In genomic region chr1:84621553-84621952, GRCh38 we compare ENCODE assay signal across 9 cellular contexts. TPM values are rescaled to one million over a fixed set of nuclear protein-coding genes. Genes with fewer than 3 reads are reported as not detected.
DNase-seq lines count a peak whose midpoint lies in the region; ATAC-seq and TF ChIP-seq lines count a peak whose summit lies in the region.
"Had no signal": no experiment of that assay in that cellular context is flagged by ENCODE, and none has a peak within 500 bp of the region (broad histone marks: within the 10 kb centered on the region; RNA-seq: fewer than 3 reads in every experiment).

No MANE protein-coding gene starts in this region.

- DNase-seq in CD8-positive, alpha-beta memory T cell: no peak
- DNase-seq in IMR-90: no peak
- DNase-seq in activated naive CD8-positive, alpha-beta T cell treated with anti-CD3 and anti-CD28 coated beads, Interleukin-2, amount 50 U/mL, for 24 hours: no peak
- peak; percentile 78 for DNase-seq in posterior vena cava (ENCODE audit: low spot score)
- DNase-seq in activated gamma-delta T cell (lab: John Stamatoyannopoulos, UW): no peak
- DNase-seq: NCI-H187 treated with DMSO at 0.1 percent for 48 hours had no signal

- H3K36me3 ChIP-seq in CD8-positive, alpha-beta memory T cell (ENCODE audit: insufficient read depth, low read length): no peaks in the 10 kb centered on the region
- H3K36me3 ChIP-seq in IMR-90 (ENCODE audit: control insufficient read depth, insufficient read depth, low read length): no peaks in the 10 kb centered on the region
- H3K36me3 ChIP-seq: BLaER1 treated with 17β-estradiol and CSF1 and Interleukin-3, amounts not matched to agents 10 nM and 100 nM had no signal

- peak overlapping the region; percentile 52 for H2AFZ ChIP-seq in IMR-90 (replicated peaks; ENCODE audit: low read length, poor library complexity)

- no peak overlapping the region for H4K5ac ChIP-seq in IMR-90 (ENCODE audit: low read depth, low read length)

- H4K8ac ChIP-seq in IMR-90 (ENCODE audit: low read depth in 2 of 2, low read length in 2 of 2): no peak overlapping the region

- peaks cover 5 to 10% (median 10%) of the 10 kb centered on the region in 3 donors for H3K4me1 Mint-ChIP-seq in CD8-positive, alpha-beta memory T cell
- peaks cover 26% of the 10 kb centered on the region for H3K4me1 Mint-ChIP-seq in activated naive CD8-positive, alpha-beta T cell treated with anti-CD3 and anti-CD28 coated beads, Interleukin-2, amount 50 U/mL, for 24 hours

- no peaks in the 10 kb centered on the region for H4K20me1 ChIP-seq in IMR-90 (ENCODE audit: insufficient read depth, low read length)
- H4K20me1 ChIP-seq: BLaER1 treated with 17β-estradiol and CSF1 and Interleukin-3, amounts not matched to agents 10 nM and 100 nM had no signal

- no peaks in the 10 kb centered on the region for H3K27me3 ChIP-seq in CD8-positive, alpha-beta memory T cell (ENCODE audit: insufficient read depth, low read length, poor library complexity, severe bottlenecking)
- no peaks in the 10 kb centered on the region for H3K27me3 ChIP-seq in IMR-90 (ENCODE audit: control insufficient read depth, insufficient read depth, low read length)
- H3K27me3 ChIP-seq: BLaER1 treated with 17β-estradiol and CSF1 and Interleukin-3, amounts not matched to agents 10 nM and 100 nM had no signal

- no peak overlapping the region for H3K18ac ChIP-seq in IMR-90 (ENCODE audit: low read depth, low read length)

- H3K27ac ChIP-seq in CD8-positive, alpha-beta memory T cell (ENCODE audit: low read depth, low read length): no peak overlapping the region
- H3K27ac ChIP-seq in IMR-90 (ENCODE audit: insufficient read depth, low read length): no peak overlapping the region

- no peak overlapping the region for H4K91ac ChIP-seq in IMR-90 (ENCODE audit: insufficient read depth, low read depth, low read length)

- no peaks in the 10 kb centered on the region for H3K9me3 Mint-ChIP-seq in CD8-positive, alpha-beta memory T cell
- H3K9me3 Mint-ChIP-seq in activated naive CD8-positive, alpha-beta T cell treated with anti-CD3 and anti-CD28 coated beads, Interleukin-2, amount 50 U/mL, for 24 hours: no peaks in the 10 kb centered on the region

- no peak overlapping the region for H2AK9ac ChIP-seq in IMR-90 (replicated peaks; ENCODE audit: low read depth, low read length, poor library complexity)

- in situ Hi-C loops in IMR-90 (cut with MboI; ENCODE audit: low sequenced_read_pairs): loop anchor here (25.0 kb wide), 2 partner anchors 316 to 484 kb away; partner anchors contain the start of gene PRKACB

- TF ChIP-seq POLR2A in IMR-90 (IDR thresholded peaks at IDR 0.05; ENCODE audit: low read depth, low read length): no peak

- BruUV-seq in IMR-90 (replicated peaks; lab: Mats Ljungman, UMichigan): no TSS peak

- CTCF ChIA-PET in CD8-positive, alpha-beta memory T cell (lab: Charles Lee): interaction anchor here (0.7 to 4.7 kb wide), 8 partner anchors 37 to 480 kb away, joined by 3 to 44 read pairs (median 3); partner anchors contain the start of gene PRKACB
- CTCF ChIA-PET in IMR-90 (lab: Yijun Ruan, JAX): interaction anchor here (0.7 to 1.3 kb wide), 3 partner anchors 10 to 129 kb away, joined by 3 read pairs; no protein-coding TSS in a partner anchor

- no peak for ATAC-seq in IMR-90 (ENCODE audit: low read depth)
- no peak for ATAC-seq in activated naive CD8-positive, alpha-beta T cell treated with anti-CD3 and anti-CD28 coated beads, Interleukin-2, amount 50 U/mL, for 24 hours
- no peak for ATAC-seq in GM21360 (IDR thresholded peaks at IDR 0.05; ENCODE audit: unreplicated experiment)
- ATAC-seq in GM21737 (IDR thresholded peaks at IDR 0.05; ENCODE audit: unreplicated experiment): no peak

- no peak for TF ChIP-seq RAD21 in IMR-90 (IDR thresholded peaks at IDR 0.05; ENCODE audit: low read length)

- intact Hi-C loops in IMR-90 (cut with micrococcal nuclease) (loop anchor here (1.0 to 10.0 kb wide), 5 partner anchors 66 to 313 kb away; partner anchors contain the start of genes GNG5, RPF1 and SPATA1), posterior vena cava (cut with DNase I) (no loop called here)

- no peak overlapping the region for H3K4me3 ChIP-seq in CD8-positive, alpha-beta memory T cell (ENCODE audit: low read length)
- no peak overlapping the region for H3K4me3 ChIP-seq in IMR-90 (ENCODE audit: insufficient read depth, low read depth, low read length)

- no peak overlapping the region for H3K14ac ChIP-seq in IMR-90 (replicated peaks; ENCODE audit: low read depth, low read length)

- H3K9me1 ChIP-seq in IMR-90 (ENCODE audit: insufficient read depth, low read length): no peaks in the 10 kb centered on the region

- H3K36me3 Mint-ChIP-seq in CD8-positive, alpha-beta memory T cell: peaks cover 0 to 1% (median 0%) of the 10 kb centered on the region in 3 donors
- H3K36me3 Mint-ChIP-seq in activated naive CD8-positive, alpha-beta T cell treated with anti-CD3 and anti-CD28 coated beads, Interleukin-2, amount 50 U/mL, for 24 hours (ENCODE audit: low read depth): no peaks in the 10 kb centered on the region

- H3K4me1 ChIP-seq in CD8-positive, alpha-beta memory T cell (ENCODE audit: insufficient read depth, low read length): no peaks in the 10 kb centered on the region
- H3K4me1 ChIP-seq in IMR-90 (ENCODE audit: control insufficient read depth, insufficient read depth, low read length): peaks cover 6% of the 10 kb centered on the region

- peak overlapping the region in 4 of 7 donors; percentile 32 to 47 (median 34) for H3K4me3 Mint-ChIP-seq in CD8-positive, alpha-beta memory T cell
- no peak overlapping the region for H3K4me3 Mint-ChIP-seq in activated naive CD8-positive, alpha-beta T cell treated with anti-CD3 and anti-CD28 coated beads, Interleukin-2, amount 50 U/mL, for 24 hours

- H3K27me3 Mint-ChIP-seq in CD8-positive, alpha-beta memory T cell: peaks cover 3 to 20% of the 10 kb centered on the region in 2 donors
- H3K27me3 Mint-ChIP-seq in activated naive CD8-positive, alpha-beta T cell treated with anti-CD3 and anti-CD28 coated beads, Interleukin-2, amount 50 U/mL, for 24 hours: no peaks in the 10 kb centered on the region

- dilution Hi-C loops in IMR-90 (cut with HindIII; ENCODE audit: low sequenced_read_pairs, unreplicated experiment): no loop called here

- peak overlapping the region; percentile 13; the same call in 1 of the 2 replicates for H2BK20ac ChIP-seq in IMR-90 (ENCODE audit: low read depth, low read length)

- no peaks in the 10 kb centered on the region for H3K9me3 ChIP-seq in CD8-positive, alpha-beta memory T cell (ENCODE audit: low read length)
- no peaks in the 10 kb centered on the region for H3K9me3 ChIP-seq in IMR-90 (ENCODE audit: control insufficient read depth, insufficient read depth, low read length)
- H3K9me3 ChIP-seq: BLaER1 treated with 17β-estradiol and CSF1 and Interleukin-3, amounts not matched to agents 10 nM and 100 nM had no signal

- WGBS in IMR-90 (ENCODE audit: extremely low coverage in 2 of 2, insufficient read length in 1 of 2), 2 experiments: 96% methylated on average over 8 of the region's 14 CpGs; no CpG with 5 or more reads in 1 of the 2 experiments

- no peak overlapping the region for H3K56ac ChIP-seq in IMR-90 (ENCODE audit: extremely low read depth, insufficient read depth, low read length)

- H3K27ac Mint-ChIP-seq in CD8-positive, alpha-beta memory T cell: no peak overlapping the region
- H3K27ac Mint-ChIP-seq in activated naive CD8-positive, alpha-beta T cell treated with anti-CD3 and anti-CD28 coated beads, Interleukin-2, amount 50 U/mL, for 24 hours: peak overlapping the region; percentile 0

- no peak overlapping the region; the same call in 1 of the 2 replicates for H2BK120ac ChIP-seq in IMR-90 (ENCODE audit: low read depth, low read length)

- H3K79me1 ChIP-seq in IMR-90 (ENCODE audit: low read depth in 1 of 2, low read length in 2 of 2): no peaks in the 10 kb centered on the region

- H3K4me2 ChIP-seq in IMR-90 (ENCODE audit: low read depth, low read length): no peak overlapping the region

- no peak overlapping the region for H3K9ac ChIP-seq in IMR-90 (ENCODE audit: low read depth, low read length)

- no peak overlapping the region for H3K4ac ChIP-seq in IMR-90 (ENCODE audit: low read depth, low read length)

- POLR2A ChIA-PET in CD8-positive, alpha-beta memory T cell (lab: Charles Lee): no interaction called here
- POLR2A ChIA-PET in IMR-90 (lab: Charles Lee; ENCODE audit: unreplicated experiment): no interaction called here

- H2BK5ac ChIP-seq in IMR-90 (ENCODE audit: low read depth, low read length, poor library complexity, severe bottlenecking): no peak overlapping the region

- no peak overlapping the region for H3K23ac ChIP-seq in IMR-90 (ENCODE audit: low read depth, low read length)

- no peak for TF ChIP-seq CTCF in IMR-90 (conservative IDR thresholded peaks at IDR 0.05; ENCODE audit: low read depth, low read length)

- H2BK15ac ChIP-seq in IMR-90 (ENCODE audit: low read depth, low read length): no peak overlapping the region

- H2AK5ac ChIP-seq in IMR-90 (ENCODE audit: low read depth, low read length): no peak overlapping the region

TF ChIP-seq in IMR-90, 13 proteins besides CTCF, POLR2A, EP300 and RAD21 (continues in another document):
- TF ChIP-seq MAFK (IDR thresholded peaks at IDR 0.05; ENCODE audit: low read depth, low read length): no peak
- TF ChIP-seq ELK1 (IDR thresholded peaks at IDR 0.05; ENCODE audit: borderline replicate concordance, low read depth, low read length): no peak
- TF ChIP-seq USF2 (IDR thresholded peaks at IDR 0.05; ENCODE audit: low read depth, low read length): no peak
- no peak for TF ChIP-seq RFX5 (IDR thresholded peaks at IDR 0.05; ENCODE audit: low read depth, low read length)

RNA-seq across cellular contexts. Expression of gene CTBS, which starts 47.3 kb away (rescaled TPM):
- 1 to 10 TPM; 8.8 to 9.1 TPM for total RNA-seq in CD8-positive, alpha-beta memory T cell
- polyA plus RNA-seq in CD8-positive, alpha-beta memory T cell: 18.3 TPM
- 5.9 and 8.1 TPM in 2 replicates for total RNA-seq in IMR-90 (2012; rRNA removed)
- polyA plus RNA-seq in IMR-90 (2012; rRNA removed): 9.8 and 12.4 TPM in 2 replicates
- polyA plus RNA-seq in IMR-90 (2012; cell fraction: cytosol; rRNA removed): 2.6 and 3.8 TPM in 2 replicates
- polyA plus RNA-seq in IMR-90 (2012; cell fraction: nucleus; rRNA removed; ENCODE audit: low replicate concordance): 1.3 and 6.1 TPM in 2 replicates
- total RNA-seq in posterior vena cava: 10 to 100 TPM; 20.5 to 23.5 TPM
